8 cellular contexts compared by ENCODE assay signal in the genomic region with DNA sequence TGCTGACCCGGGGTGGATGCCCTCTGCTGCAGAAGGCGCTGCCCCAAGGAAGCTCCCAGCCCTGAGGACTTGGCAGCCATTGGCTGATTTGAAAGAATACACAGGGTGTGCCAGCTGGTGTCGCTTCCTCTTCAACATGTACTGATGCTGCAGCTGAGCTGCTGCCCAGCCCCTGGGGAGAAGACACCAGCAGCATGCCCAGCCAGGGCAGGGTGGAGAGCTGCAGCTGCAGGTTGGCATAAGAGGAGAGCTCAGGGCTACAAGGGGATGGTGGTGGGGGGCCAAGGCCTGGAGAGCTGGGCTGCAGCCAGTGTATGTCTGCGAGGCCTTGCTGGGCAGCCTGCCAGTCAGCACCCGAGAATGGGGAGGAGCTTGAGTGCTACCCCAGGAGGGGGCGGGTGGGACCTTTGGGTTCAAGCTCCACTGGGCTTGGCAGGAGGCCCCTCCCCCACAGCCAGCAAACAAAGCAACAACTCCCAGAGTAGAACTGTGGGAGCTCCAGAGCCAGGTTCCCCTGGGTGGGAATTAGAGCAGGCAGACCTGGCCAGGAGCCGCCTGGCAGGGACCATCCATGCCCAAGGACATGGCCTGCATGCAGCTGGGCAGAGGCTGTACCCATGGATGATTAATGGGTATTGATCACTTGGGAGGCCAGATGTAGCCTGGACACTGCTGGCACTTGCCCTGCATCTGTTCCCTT. TPM values are rescaled to one million over a fixed set of nuclear protein-coding genes. Genes with fewer than 3 reads are reported as not detected.
DNase-seq lines count a peak whose midpoint lies in the region; ATAC-seq and TF ChIP-seq lines count a peak whose summit lies in the region.

No MANE protein-coding gene starts in this region.

- peak overlapping the region; percentile 43 to 81 (median 64) for H3K4me3 Mint-ChIP-seq in T-cell
- H3K4me3 Mint-ChIP-seq in type B pancreatic cell: no peak overlapping the region

- H3K4me1 Mint-ChIP-seq in T-cell (peaks cover 23 to 41% (median 26%) of the 10 kb centered on the region in 3 donors), type B pancreatic cell (ENCODE audit: unreplicated experiment) (peaks cover 17% of the 10 kb centered on the region)

- H3K27ac Mint-ChIP-seq in T-cell (peak overlapping the region; percentile 81 to 89), type B pancreatic cell (peak overlapping the region; percentile 56)

- H3K27me3 Mint-ChIP-seq in T-cell: no peaks in the 10 kb centered on the region
- no peaks in the 10 kb centered on the region for H3K27me3 Mint-ChIP-seq in type B pancreatic cell

- no peak overlapping the region for H2BK5ac ChIP-seq in mesenchymal stem cell (ENCODE audit: low read depth, low read length, poor library complexity, severe bottlenecking)

- H4K8ac ChIP-seq in mesenchymal stem cell (ENCODE audit: low read length): peak overlapping the region; percentile 59

- H3K27ac ChIP-seq in cingulate gyrus (ENCODE audit: low read depth, low read length): peak overlapping the region; percentile 88
- H3K27ac ChIP-seq in mesenchymal stem cell (ENCODE audit: low read length, poor library complexity, severe bottlenecking): peak overlapping the region; percentile 47

- H2BK120ac ChIP-seq in mesenchymal stem cell (ENCODE audit: low read depth, low read length): no peak overlapping the region

- H3K9me3 Mint-ChIP-seq in T-cell (no peaks in the 10 kb centered on the region), type B pancreatic cell (no peaks in the 10 kb centered on the region)

- no peak overlapping the region for H2BK15ac ChIP-seq in mesenchymal stem cell (ENCODE audit: low read depth, poor library complexity, severe bottlenecking)

- H3K4me2 ChIP-seq in mesenchymal stem cell (ENCODE audit: low read length, poor library complexity, severe bottlenecking): no peak overlapping the region

- DNase-seq in GM12865 (ENCODE audit: low read depth): peak; percentile 81
- DNase-seq in NB4 (ENCODE audit: low read depth): peak; percentile 49
- peak in 24 of 34 experiments; percentile 14 to 49 (median 28) for DNase-seq in T-cell
- DNase-seq in mesenchymal stem cell: no peak
- no peak for DNase-seq in type B pancreatic cell (ENCODE audit: extremely low spot score, unreplicated experiment)

- H3K9ac ChIP-seq in mesenchymal stem cell (ENCODE audit: low read length): no peak overlapping the region

- H3K4ac ChIP-seq in mesenchymal stem cell (ENCODE audit: low read depth in 1 of 2, low read length in 2 of 2): peak overlapping the region in 1 of 2 experiments; percentile 85

- H2AK5ac ChIP-seq in mesenchymal stem cell (ENCODE audit: low read length, severe bottlenecking): peak overlapping the region; percentile 81

- H3K4me3 ChIP-seq in GM12865 (ENCODE audit: low read depth, low read length) (peak overlapping the region; percentile 25), NB4 (ENCODE audit: low read depth, low read length) (no peak overlapping the region), mesenchymal stem cell (ENCODE audit: insufficient read depth in 1 of 2, low read depth in 1 of 2, low read length in 2 of 2) (peak overlapping the region in 1 of 2 experiments; percentile 7)

- CTCF ChIA-PET in T-cell (lab: Charles Lee): interaction anchor here in 1 of 2 donors (0.6 kb wide), 2 partner anchors 35 to 40 kb away, joined by 3 to 6 read pairs; no protein-coding TSS in a partner anchor

- TF ChIP-seq CTCF in GM12865 (IDR thresholded peaks at IDR 0.05; ENCODE audit: insufficient read depth, low read depth, low read length, missing control alignments) (no peak), NB4 (IDR thresholded peaks at IDR 0.05; ENCODE audit: low read depth, low read length) (no peak), type B pancreatic cell (conservative IDR thresholded peaks at IDR 0.05) (no peak)

- H3K18ac ChIP-seq in mesenchymal stem cell (ENCODE audit: low read depth in 1 of 2, low read length in 2 of 2): peak overlapping the region in 1 of 2 experiments; percentile 95

- POLR2A ChIA-PET in T-cell (lab: Charles Lee): interaction anchor here (0.6 to 1.5 kb wide), 4 partner anchors 9 to 96 kb away, joined by 3 to 11 read pairs (median 7); a partner anchor contains a TSS

- no peaks in the 10 kb centered on the region for H3K9me3 ChIP-seq in mesenchymal stem cell (ENCODE audit: control insufficient read depth, low read length)

- H3K27me3 ChIP-seq in mesenchymal stem cell (ENCODE audit: control insufficient read depth in 1 of 2, insufficient read depth in 1 of 2, low read length in 2 of 2): no peaks in the 10 kb centered on the region

- no peak for TF ChIP-seq POLR2A in NB4 (IDR thresholded peaks at IDR 0.05; ENCODE audit: extremely low read depth, insufficient read length)

- H3K79me1 ChIP-seq in mesenchymal stem cell (replicated peaks; ENCODE audit: low read length, poor library complexity, severe bottlenecking): peaks cover 31% of the 10 kb centered on the region

- no peaks in the 10 kb centered on the region for H3K36me3 ChIP-seq in mesenchymal stem cell (ENCODE audit: control insufficient read depth in 1 of 2, insufficient read depth in 2 of 2, low read depth in 1 of 2, low read length in 2 of 2)

- peak overlapping the region; percentile 19 for H4K91ac ChIP-seq in mesenchymal stem cell (ENCODE audit: low read length)

- peaks cover 23% of the 10 kb centered on the region for H3K4me1 ChIP-seq in mesenchymal stem cell (ENCODE audit: control insufficient read depth, insufficient read depth, low read depth, low read length)

- peak overlapping the region in 1 of 2 experiments; percentile 82 for H3K14ac ChIP-seq in mesenchymal stem cell (ENCODE audit: low read length in 2 of 2)

- peak; percentile 53 for ATAC-seq in GM21825 (IDR thresholded peaks at IDR 0.05; ENCODE audit: unreplicated experiment)
- ATAC-seq in T-cell (replicated peaks in 1 of 4): peak; percentile 79 to 91 (median 88)
- no peak for ATAC-seq in HG03520 (IDR thresholded peaks at IDR 0.05; ENCODE audit: unreplicated experiment)

- no peak overlapping the region for H3K23ac ChIP-seq in mesenchymal stem cell (ENCODE audit: low read length in 2 of 2)

- H2AFZ ChIP-seq in mesenchymal stem cell (ENCODE audit: low read depth, low read length): no peak overlapping the region

- 83% methylated on average over 7 of the region's 7 CpGs for WGBS in mesenchymal stem cell

- peak overlapping the region in 1 of 2 experiments; percentile 64 for H2BK12ac ChIP-seq in mesenchymal stem cell (ENCODE audit: low read length in 2 of 2)

- no peaks in the 10 kb centered on the region for H3K36me3 Mint-ChIP-seq in T-cell
- H3K36me3 Mint-ChIP-seq in type B pancreatic cell: no peaks in the 10 kb centered on the region

RNA-seq across cellular contexts. Expression of a gene that starts 9.2 kb away (rescaled TPM):
- total RNA-seq in T-cell (10 to 100 TPM; 11.7 to 34.7 (median 25.4) TPM), type B pancreatic cell (ENCODE audit: low replicate concordance) (28.0 and 28.9 TPM in 2 replicates)
- 21.4 TPM for polyA plus RNA-seq in mesenchymal stem cell (2013, experiment 1 of 2)
- 22.7 TPM for polyA plus RNA-seq in mesenchymal stem cell (2013, experiment 2 of 2)

RNA-seq across cellular contexts. Expression of a gene that starts 41.8 kb away (rescaled TPM):
- 100 to 1,000 TPM; 112 to 201 (median 139) TPM for total RNA-seq in T-cell
- 90.2 TPM for polyA plus RNA-seq in mesenchymal stem cell (2013, experiment 1 of 2)
- polyA plus RNA-seq in mesenchymal stem cell (2013, experiment 2 of 2): 93.4 TPM
- 31.6 and 36.8 TPM in 2 replicates for total RNA-seq in type B pancreatic cell (ENCODE audit: low replicate concordance)

RNA-seq across cellular contexts. Expression of a gene that starts 42.1 kb away (rescaled TPM):
- 10 to 100 TPM in 3 of 5 donors, 1 to 10 TPM in 2; 7.9 to 14.5 (median 12.1) TPM for total RNA-seq in T-cell
- 1.1 TPM for polyA plus RNA-seq in mesenchymal stem cell (2013, experiment 1 of 2)
- polyA plus RNA-seq in mesenchymal stem cell (2013, experiment 2 of 2): 1.0 TPM
- 6.1 and 9.6 TPM in 2 replicates for total RNA-seq in type B pancreatic cell (ENCODE audit: low replicate concordance)

RNA-seq across cellular contexts. Expression of a gene that starts 57.4 kb away (rescaled TPM):
- 1 to 10 TPM in 2 of 5 donors, under 1 TPM in 3; 0.46 to 1.7 (median 0.70) TPM for total RNA-seq in T-cell
- polyA plus RNA-seq in mesenchymal stem cell (2013, experiment 1 of 2): 0.04 TPM
- polyA plus RNA-seq in mesenchymal stem cell (2013, experiment 2 of 2): 0.11 TPM
- 0.58 TPM in 1 of 2 replicates, not detected in the other for total RNA-seq in type B pancreatic cell (ENCODE audit: low replicate concordance)

Comparison
In these comparisons a context has a peak if more than half of its experiments do, and no peak if none do; other contexts are left out.
1. DNase-seq: peak in GM12865 (single experiment), NB4 (single experiment) and T-cell (24 of 34); none in mesenchymal stem cell (single experiment) and type B pancreatic cell (single experiment).